ENCODE assay signal across 8 cellular contexts in genomic region chr10:112532053-112532658, GRCh38.
DNase-seq lines count a peak whose midpoint lies in the region; ATAC-seq and TF ChIP-seq lines count a peak whose summit lies in the region.

No MANE protein-coding gene starts in this region.

- TF ChIP-seq POLR2A in suprapubic skin (IDR thresholded peaks at IDR 0.05) (no peak), ovary (IDR thresholded peaks at IDR 0.05) (no peak)

- peak overlapping the region; percentile 23 for H3K4me3 Mint-ChIP-seq in activated naive CD4-positive, alpha-beta T cell treated with anti-CD3 and anti-CD28 coated beads, Interleukin-2, amount 50 U/mL, for 24 hours

- TF ChIP-seq EP300 in suprapubic skin (IDR thresholded peaks at IDR 0.05), result no peak
- no peak for TF ChIP-seq EP300 in ovary (IDR thresholded peaks at IDR 0.05)

- no peak overlapping the region for H3K27ac Mint-ChIP-seq in activated naive CD4-positive, alpha-beta T cell treated with anti-CD3 and anti-CD28 coated beads, Interleukin-2, amount 50 U/mL, for 24 hours

- H3K4me1 ChIP-seq in suprapubic skin, result no peaks in the 10 kb centered on the region
- peaks cover 1% of the 10 kb centered on the region for H3K4me1 ChIP-seq in ovary (ENCODE audit: insufficient read depth)

- H3K9me3 ChIP-seq in suprapubic skin (no peaks in the 10 kb centered on the region), ovary (no peaks in the 10 kb centered on the region)

- peaks cover 41% of the 10 kb centered on the region for H3K4me1 Mint-ChIP-seq in activated naive CD4-positive, alpha-beta T cell treated with anti-CD3 and anti-CD28 coated beads, Interleukin-2, amount 50 U/mL, for 24 hours

- DNase-seq in AML-193 (lab: John Stamatoyannopoulos, UW) (peak; percentile 62 to 67), suprapubic skin (ENCODE audit: low spot score in 2 of 2) (no peak), cerebellum (ENCODE audit: low spot score) (no peak), ovary (no peak), kidney tubule cell (ENCODE audit: low spot score) (no peak)

- no peaks in the 10 kb centered on the region for H3K9me3 Mint-ChIP-seq in activated naive CD4-positive, alpha-beta T cell treated with anti-CD3 and anti-CD28 coated beads, Interleukin-2, amount 50 U/mL, for 24 hours

- no peak overlapping the region for H3K27ac ChIP-seq in suprapubic skin
- no peak overlapping the region for H3K27ac ChIP-seq in ovary

- peak overlapping the region; percentile 3 for H3K4me3 ChIP-seq in suprapubic skin
- no peak overlapping the region for H3K4me3 ChIP-seq in ovary

- H3K27me3 ChIP-seq in suprapubic skin (no peaks in the 10 kb centered on the region), ovary (no peaks in the 10 kb centered on the region)

- TF ChIP-seq CTCF in suprapubic skin (IDR thresholded peaks at IDR 0.05) (no peak), ovary (IDR thresholded peaks at IDR 0.05) (no peak)

- H3K36me3 ChIP-seq in suprapubic skin (no peaks in the 10 kb centered on the region), ovary (no peaks in the 10 kb centered on the region)

- peaks cover 7% of the 10 kb centered on the region for H3K36me3 Mint-ChIP-seq in activated naive CD4-positive, alpha-beta T cell treated with anti-CD3 and anti-CD28 coated beads, Interleukin-2, amount 50 U/mL, for 24 hours

- no peaks in the 10 kb centered on the region for H3K27me3 Mint-ChIP-seq in activated naive CD4-positive, alpha-beta T cell treated with anti-CD3 and anti-CD28 coated beads, Interleukin-2, amount 50 U/mL, for 24 hours

- ATAC-seq in GM19351 (IDR thresholded peaks at IDR 0.05; ENCODE audit: unreplicated experiment), result peak; percentile 98
- peak; percentile 99 for ATAC-seq in HG03342 (IDR thresholded peaks at IDR 0.05; ENCODE audit: unreplicated experiment)

- intact Hi-C loops in ovary (cut with DNase I), result no loop called here

- 76% methylated on average over 6 of the region's 6 CpGs for WGBS in suprapubic skin
- 17 to 52% (median 20%) methylated on average over 6 of the region's 6 CpGs for WGBS in ovary, 3 donors

Comparison
In these comparisons a context has a peak if more than half of its experiments do, and no peak if none do; other contexts are left out.
1. DNase-seq: peak in AML-193 (2 of 2); none in suprapubic skin (0 of 2), cerebellum (single experiment), ovary (0 of 5) and kidney tubule cell (single experiment).